ENCODE assay signal across 19 cellular contexts in the genomic region with DNA sequence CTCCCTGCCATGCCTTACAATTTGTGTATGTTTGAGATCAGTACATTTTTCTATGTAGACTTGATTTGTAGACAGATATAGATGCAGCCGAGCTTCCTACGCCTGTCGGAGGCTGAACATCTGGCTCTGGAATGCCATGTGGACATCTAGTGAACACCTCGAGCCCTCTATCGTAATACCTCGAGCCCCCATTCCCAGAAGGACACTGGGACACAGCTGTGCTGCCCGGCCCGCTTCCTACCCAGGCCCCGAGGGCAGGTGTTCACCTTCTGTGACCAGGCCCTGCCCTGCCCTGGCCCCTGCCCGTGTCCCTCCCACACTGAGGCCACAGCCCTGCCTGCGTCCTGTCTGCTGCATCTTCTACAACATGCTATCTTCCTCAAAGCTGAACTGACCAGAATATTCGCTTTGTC. TPM values are rescaled to one million over a fixed set of nuclear protein-coding genes. Genes with fewer than 3 reads are reported as not detected.
DNase-seq lines count a peak whose midpoint lies in the region; ATAC-seq and TF ChIP-seq lines count a peak whose summit lies in the region.
"Had no signal": no experiment of that assay in that cellular context is flagged by ENCODE, and none has a peak within 500 bp of the region (broad histone marks: within the 10 kb centered on the region; RNA-seq: fewer than 3 reads in every experiment).

No MANE protein-coding gene starts in this region.

- no peak overlapping the region for H4K91ac ChIP-seq in IMR-90 (ENCODE audit: insufficient read depth, low read depth, low read length)

- TF ChIP-seq EP300 in sigmoid colon (IDR thresholded peaks at IDR 0.05), result no peak

- intact Hi-C loops in IMR-90 (cut with micrococcal nuclease) (no loop called here), left lung (cut with DNase I) (no loop called here), sigmoid colon (cut with DNase I) (no loop called here)

- POLR2A ChIA-PET in IMR-90 (lab: Charles Lee; ENCODE audit: unreplicated experiment), result no interaction called here
- POLR2A ChIA-PET in CD8-positive, alpha-beta memory T cell (lab: Charles Lee), result no interaction called here

- no peaks in the 10 kb centered on the region for H3K4me1 Mint-ChIP-seq in CD8-positive, alpha-beta memory T cell
- H3K4me1 Mint-ChIP-seq: activated CD4-positive, alpha-beta T cell treated with anti-CD3 and anti-CD28 coated beads, Interleukin-2, amount 10 ng/mL, durations not matched to agents 7 days and 5 days had no signal

- peaks cover 0 to 1% (median 0%) of the 10 kb centered on the region in 5 donors for H3K9me3 Mint-ChIP-seq in CD8-positive, alpha-beta memory T cell
- H3K9me3 Mint-ChIP-seq: activated CD4-positive, alpha-beta T cell treated with anti-CD3 and anti-CD28 coated beads, Interleukin-2, amount 10 ng/mL, durations not matched to agents 7 days and 5 days; activated naive CD4-positive, alpha-beta T cell treated with anti-CD3 and anti-CD28 coated beads, Interleukin-2, amount 50 U/mL, for 72 hours; CD4-positive, alpha-beta memory T cell; stimulated activated naive CD8-positive, alpha-beta T cell treated with anti-CD3 and anti-CD28 coated beads, Interleukin-15, Interleukin-2, amounts not matched to agents 100 ng/mL and 50 ng/mL, for 24 hours had no signal

- dilution Hi-C loops in IMR-90 (cut with HindIII; ENCODE audit: low sequenced_read_pairs, unreplicated experiment), result no loop called here

- H4K8ac ChIP-seq in IMR-90 (ENCODE audit: low read depth in 2 of 2, low read length in 2 of 2), result no peak overlapping the region

- TF ChIP-seq RAD21 in IMR-90 (IDR thresholded peaks at IDR 0.05; ENCODE audit: low read length), result no peak

- 0 out of 3 replicates have a peak overlapping the region, but pooled peaks have one; percentile 30 for H2BK15ac ChIP-seq in IMR-90 (ENCODE audit: low read depth, low read length)

- H3K79me1 ChIP-seq in IMR-90 (ENCODE audit: low read depth in 1 of 2, low read length in 2 of 2), result peaks cover 44 to 79% of the 10 kb centered on the region in 2 experiments

- no peak overlapping the region for H2AFZ ChIP-seq in IMR-90 (replicated peaks; ENCODE audit: low read length, poor library complexity)

- H3K9ac ChIP-seq in IMR-90 (ENCODE audit: low read depth, low read length), result no peak overlapping the region

- no peak overlapping the region for H3K14ac ChIP-seq in IMR-90 (replicated peaks; ENCODE audit: low read depth, low read length)

- TF ChIP-seq POLR2A in IMR-90 (IDR thresholded peaks at IDR 0.05; ENCODE audit: low read depth, low read length) (no peak), sigmoid colon (IDR thresholded peaks at IDR 0.05) (no peak)

- WGBS in IMR-90 (ENCODE audit: extremely low coverage in 2 of 2, insufficient read length in 1 of 2), 2 experiments, result 91% methylated on average over 4 of the region's 12 CpGs; no CpG with 5 or more reads in 1 of the 2 experiments
- WGBS in sigmoid colon, 2 donors, result 82 to 88% methylated on average over 12 of the region's 12 CpGs

- H3K4me3 ChIP-seq in IMR-90 (ENCODE audit: insufficient read depth, low read depth, low read length) (no peak overlapping the region), left lung (no peak overlapping the region), sigmoid colon (no peak overlapping the region)
- H3K4me3 ChIP-seq in CD8-positive, alpha-beta memory T cell (ENCODE audit: low read length), result no peak overlapping the region
- H3K4me3 ChIP-seq: Peyer's patch had no signal

- H2BK5ac ChIP-seq in IMR-90 (ENCODE audit: low read depth, low read length, poor library complexity, severe bottlenecking), result no peak overlapping the region

- H3K4me1 ChIP-seq in IMR-90 (ENCODE audit: control insufficient read depth, insufficient read depth, low read length) (peaks cover 39% of the 10 kb centered on the region), left lung (peaks cover 6 to 61% of the 10 kb centered on the region in 2 donors), sigmoid colon (peaks cover 0 to 61% (median 27%) of the 10 kb centered on the region in 4 donors)
- no peaks in the 10 kb centered on the region for H3K4me1 ChIP-seq in CD8-positive, alpha-beta memory T cell (ENCODE audit: insufficient read depth, low read length)

- DNase-seq in IMR-90 (no peak), left lung (no peak), sigmoid colon (no peak), NCI-H2107 (lab: John Stamatoyannopoulos, UW) (no peak), GM19240 (ENCODE audit: insufficient read length, low spot score) (no peak), OCI-M2 (lab: John Stamatoyannopoulos, UW; ENCODE audit: unreplicated experiment) (no peak)
- DNase-seq in CD8-positive, alpha-beta memory T cell, result no peak
- DNase-seq: activated CD4-positive, alpha-beta T cell treated with anti-CD3 and anti-CD28 coated beads, Interleukin-2, amount 10 ng/mL, durations not matched to agents 7 days and 5 days; activated T-cell treated with anti-CD3 and anti-CD28 coated beads for 4 hours; brain microvascular endothelial cell; CD4-positive, alpha-beta memory T cell; effector CD4-positive, alpha-beta T cell; left colon; NCI-H1436 treated with DMSO at 0.1 percent for 48 hours had no signal

- no peak overlapping the region for H2BK20ac ChIP-seq in IMR-90 (ENCODE audit: low read depth, low read length)

- H3K4me2 ChIP-seq in IMR-90 (ENCODE audit: low read depth, low read length), result no peak overlapping the region

- H2AK9ac ChIP-seq in IMR-90 (replicated peaks; ENCODE audit: low read depth, low read length, poor library complexity), result no peak overlapping the region

- H3K4me3 Mint-ChIP-seq in CD8-positive, alpha-beta memory T cell, result no peak overlapping the region
- H3K4me3 Mint-ChIP-seq: activated CD4-positive, alpha-beta T cell treated with anti-CD3 and anti-CD28 coated beads, Interleukin-2, amount 10 ng/mL, durations not matched to agents 7 days and 5 days; CD4-positive, alpha-beta memory T cell; stimulated activated naive CD8-positive, alpha-beta T cell treated with anti-CD3 and anti-CD28 coated beads, Interleukin-15, Interleukin-2, amounts not matched to agents 100 ng/mL and 50 ng/mL, for 24 hours had no signal

- peak overlapping the region in 1 of 8 donors; percentile 15 for H3K27ac Mint-ChIP-seq in CD8-positive, alpha-beta memory T cell
- H3K27ac Mint-ChIP-seq: activated CD4-positive, alpha-beta T cell treated with anti-CD3 and anti-CD28 coated beads, Interleukin-2, amount 10 ng/mL, durations not matched to agents 7 days and 5 days; CD4-positive, alpha-beta memory T cell; stimulated activated naive CD8-positive, alpha-beta T cell treated with anti-CD3 and anti-CD28 coated beads, Interleukin-15, Interleukin-2, amounts not matched to agents 100 ng/mL and 50 ng/mL, for 24 hours had no signal

- no peak overlapping the region for H4K5ac ChIP-seq in IMR-90 (ENCODE audit: low read depth, low read length)

- H3K4ac ChIP-seq in IMR-90 (ENCODE audit: low read depth, low read length), result peak overlapping the region; percentile 63

- no peak overlapping the region for H3K23ac ChIP-seq in IMR-90 (ENCODE audit: low read depth, low read length)

- H3K18ac ChIP-seq in IMR-90 (ENCODE audit: low read depth, low read length), result no peak overlapping the region; the same call in 1 of the 2 replicates

- H3K27me3 Mint-ChIP-seq in CD8-positive, alpha-beta memory T cell, result peaks cover 0 to 2% of the 10 kb centered on the region in 2 donors
- H3K27me3 Mint-ChIP-seq: activated CD4-positive, alpha-beta T cell treated with anti-CD3 and anti-CD28 coated beads, Interleukin-2, amount 10 ng/mL, durations not matched to agents 7 days and 5 days; CD4-positive, alpha-beta memory T cell; stimulated activated naive CD8-positive, alpha-beta T cell treated with anti-CD3 and anti-CD28 coated beads, Interleukin-15, Interleukin-2, amounts not matched to agents 100 ng/mL and 50 ng/mL, for 24 hours had no signal

- in situ Hi-C loops in IMR-90 (cut with MboI; ENCODE audit: low sequenced_read_pairs), result no loop called here

- H3K36me3 Mint-ChIP-seq in CD8-positive, alpha-beta memory T cell, result peaks cover 0 to 1% (median 0%) of the 10 kb centered on the region in 3 donors
- H3K36me3 Mint-ChIP-seq: activated naive CD4-positive, alpha-beta T cell treated with anti-CD3 and anti-CD28 coated beads, Interleukin-2, amount 50 U/mL, for 72 hours had no signal

- BruUV-seq in IMR-90 (replicated peaks; lab: Mats Ljungman, UMichigan), result no TSS peak

- no peak overlapping the region for H3K56ac ChIP-seq in IMR-90 (ENCODE audit: extremely low read depth, insufficient read depth, low read length)

- H4K20me1 ChIP-seq in IMR-90 (ENCODE audit: insufficient read depth, low read length), result peaks cover 20% of the 10 kb centered on the region; the same call in 1 of the 2 replicates

- CTCF ChIA-PET in IMR-90 (lab: Yijun Ruan, JAX), result no interaction called here
- CTCF ChIA-PET in CD8-positive, alpha-beta memory T cell (lab: Charles Lee), result no interaction called here

- no peak for TF ChIP-seq CTCF in IMR-90 (conservative IDR thresholded peaks at IDR 0.05; ENCODE audit: low read depth, low read length)
- no peak for TF ChIP-seq CTCF in left lung (IDR thresholded peaks at IDR 0.05)
- TF ChIP-seq CTCF in sigmoid colon (IDR thresholded peaks at IDR 0.05), result no peak

- peak overlapping the region; percentile 49 for H2AK5ac ChIP-seq in IMR-90 (ENCODE audit: low read depth, low read length)

- H3K36me3 ChIP-seq in IMR-90 (ENCODE audit: control insufficient read depth, insufficient read depth, low read length), result peaks cover 24% of the 10 kb centered on the region
- H3K36me3 ChIP-seq in left lung, result peaks cover 0 to 35% of the 10 kb centered on the region in 2 donors
- no peaks in the 10 kb centered on the region for H3K36me3 ChIP-seq in sigmoid colon
- no peaks in the 10 kb centered on the region for H3K36me3 ChIP-seq in CD8-positive, alpha-beta memory T cell (ENCODE audit: insufficient read depth, low read length)
- H3K36me3 ChIP-seq: Peyer's patch had no signal

- H3K9me1 ChIP-seq in IMR-90 (ENCODE audit: insufficient read depth, low read length), result peaks cover 37% of the 10 kb centered on the region

- H3K27me3 ChIP-seq in IMR-90 (ENCODE audit: control insufficient read depth, insufficient read depth, low read length), result no peaks in the 10 kb centered on the region
- no peaks in the 10 kb centered on the region for H3K27me3 ChIP-seq in left lung
- H3K27me3 ChIP-seq in sigmoid colon, result no peaks in the 10 kb centered on the region
- H3K27me3 ChIP-seq in CD8-positive, alpha-beta memory T cell (ENCODE audit: insufficient read depth, low read length, poor library complexity, severe bottlenecking), result peaks cover 4% of the 10 kb centered on the region
- H3K27me3 ChIP-seq: brain microvascular endothelial cell, Peyer's patch had no signal

- H3K27ac ChIP-seq in IMR-90 (ENCODE audit: insufficient read depth, low read length) (no peak overlapping the region), cingulate gyrus (ENCODE audit: low read depth, low read length) (peak overlapping the region; percentile 23), left lung (peak overlapping the region; percentile 17 to 64), sigmoid colon (peak overlapping the region in 3 of 4 donors; percentile 36 to 65 (median 52))
- H3K27ac ChIP-seq in CD8-positive, alpha-beta memory T cell (ENCODE audit: low read depth, low read length), result no peak overlapping the region
- H3K27ac ChIP-seq: brain microvascular endothelial cell had no signal

- no peaks in the 10 kb centered on the region for H3K9me3 ChIP-seq in IMR-90 (ENCODE audit: control insufficient read depth, insufficient read depth, low read length)
- no peaks in the 10 kb centered on the region for H3K9me3 ChIP-seq in left lung
- no peaks in the 10 kb centered on the region for H3K9me3 ChIP-seq in sigmoid colon
- H3K9me3 ChIP-seq in CD8-positive, alpha-beta memory T cell (ENCODE audit: low read length), result no peaks in the 10 kb centered on the region
- H3K9me3 ChIP-seq: Peyer's patch had no signal

- ATAC-seq in IMR-90 (ENCODE audit: low read depth) (no peak), left lung (no peak)
- ATAC-seq: activated naive CD4-positive, alpha-beta T cell treated with anti-CD3 and anti-CD28 coated beads, Interleukin-2, amount 50 U/mL, for 72 hours; HCT116; left colon had no signal

- peak overlapping the region; percentile 27 for H2BK120ac ChIP-seq in IMR-90 (ENCODE audit: low read depth, low read length)

RNA-seq across cellular contexts. Expression of a gene that starts 12.9 kb away (rescaled TPM):
- total RNA-seq in IMR-90 (2012; rRNA removed) (22.2 and 26.9 TPM in 2 replicates), left lung (100 to 1,000 TPM; 126 to 160 TPM), sigmoid colon (10 to 100 TPM; 27.8 to 44.7 (median 32.3) TPM)
- polyA plus RNA-seq in IMR-90 (2012; rRNA removed) (27.6 and 31.3 TPM in 2 replicates), sigmoid colon (10 to 100 TPM in 2 of 3 donors, 1 to 10 TPM in 1; 6.5 to 14.7 (median 12.6) TPM)
- 22.6 and 41.6 TPM in 2 replicates for polyA plus RNA-seq in IMR-90 (2012; cell fraction: cytosol; rRNA removed)
- 23.6 and 31.1 TPM in 2 replicates for polyA plus RNA-seq in IMR-90 (2012; cell fraction: nucleus; rRNA removed; ENCODE audit: low replicate concordance)
- 1 to 10 TPM; 4.6 to 4.7 TPM for total RNA-seq in CD8-positive, alpha-beta memory T cell
- polyA plus RNA-seq in CD8-positive, alpha-beta memory T cell, result 3.6 TPM

RNA-seq across cellular contexts. Expression of a gene that starts 27.7 kb away (rescaled TPM):
- total RNA-seq in IMR-90 (2012; rRNA removed) (0.90 and 1.1 TPM in 2 replicates), left lung (1 to 10 TPM; 3.2 to 6.0 TPM), sigmoid colon (1 to 10 TPM in 3 of 4 donors, under 1 TPM in 1; 0.66 to 3.0 (median 2.2) TPM)
- polyA plus RNA-seq in IMR-90 (2012; rRNA removed) (0.17 and 0.46 TPM in 2 replicates), sigmoid colon (under 1 TPM in 1 of 3 donors, not detected in 2; 0.34 TPM)
- 0.02 and 0.03 TPM in 2 replicates for polyA plus RNA-seq in IMR-90 (2012; cell fraction: cytosol; rRNA removed)
- 0.17 and 0.94 TPM in 2 replicates for polyA plus RNA-seq in IMR-90 (2012; cell fraction: nucleus; rRNA removed; ENCODE audit: low replicate concordance)
- total RNA-seq in CD8-positive, alpha-beta memory T cell, result under 1 TPM; 0.13 to 0.60 TPM
- polyA plus RNA-seq in CD8-positive, alpha-beta memory T cell, result 0.15 TPM

Comparison
In these comparisons a context has a peak if more than half of its experiments do, and no peak if none do; other contexts are left out.
1. H3K27ac ChIP-seq: peak in cingulate gyrus (single experiment), left lung (2 of 2) and sigmoid colon (3 of 4); none in IMR-90 (single experiment) and CD8-positive, alpha-beta memory T cell (single experiment).